In the genomic region with DNA sequence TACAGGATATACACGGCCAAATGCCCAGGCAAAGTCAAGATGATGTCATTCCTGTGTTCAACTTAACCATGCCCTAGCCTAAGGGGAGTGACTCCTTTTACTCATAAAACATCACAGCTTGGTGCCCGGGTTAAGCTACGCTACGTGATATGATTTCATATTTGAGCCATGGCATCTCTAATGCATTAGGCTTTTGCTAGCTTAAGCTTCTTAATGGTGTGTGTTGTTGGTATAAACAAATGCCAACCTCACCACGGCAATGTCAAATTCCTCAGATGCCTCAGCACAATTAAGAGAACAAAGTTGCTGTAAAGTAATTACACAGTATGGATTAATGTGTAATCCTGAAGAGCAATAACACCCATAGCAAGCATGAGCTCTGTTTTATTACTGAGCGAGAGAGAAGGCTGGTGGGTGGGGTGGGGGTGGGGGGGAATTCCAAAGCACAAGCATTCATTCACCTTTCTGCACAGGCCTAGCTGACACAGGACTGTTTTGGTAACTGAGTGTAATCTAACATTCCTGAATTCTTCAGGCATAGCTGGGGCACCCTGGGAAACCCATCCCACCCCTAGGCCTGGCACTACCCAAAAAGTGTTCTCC, we compare ENCODE assay signal across 13 cellular contexts. TPM values are rescaled to one million over a fixed set of nuclear protein-coding genes. Genes with fewer than 3 reads are reported as not detected.
DNase-seq lines count a peak whose midpoint lies in the region; ATAC-seq and TF ChIP-seq lines count a peak whose summit lies in the region.
"Had no signal": no experiment of that assay in that cellular context is flagged by ENCODE, and none has a peak within 500 bp of the region (broad histone marks: within the 10 kb centered on the region; RNA-seq: fewer than 3 reads in every experiment).

No MANE protein-coding gene starts in this region.

- H3K36me3 ChIP-seq in colonic mucosa (no peaks in the 10 kb centered on the region), lower lobe of right lung (no peaks in the 10 kb centered on the region)
- H3K36me3 ChIP-seq: prostate gland, tibial artery had no signal

- H3K27ac ChIP-seq in colonic mucosa (peak overlapping the region; percentile 59), lower lobe of right lung (no peak overlapping the region)
- H3K27ac ChIP-seq: prostate gland, tibial artery had no signal

- peak overlapping the region in 1 of 2 donors; percentile 51 for H3K9ac ChIP-seq in colonic mucosa (ENCODE audit: low read depth in 2 of 2, low read length in 2 of 2)

- H3K9me3 ChIP-seq in colonic mucosa (no peaks in the 10 kb centered on the region), lower lobe of right lung (no peaks in the 10 kb centered on the region)
- H3K9me3 ChIP-seq: prostate gland, tibial artery had no signal

- intact Hi-C loops in colonic mucosa (cut with DNase I): loop anchor here (2.0 kb wide), 1 partner anchor 40 kb away; no protein-coding TSS in a partner anchor
- intact Hi-C loops in lower lobe of right lung (cut with DNase I): no loop called here

- TF ChIP-seq CTCF in colonic mucosa (IDR thresholded peaks at IDR 0.05) (no peak), lower lobe of right lung (IDR thresholded peaks at IDR 0.05) (no peak)

- DNase-seq in ACHN (peak; percentile 10), M059J (ENCODE audit: low read depth) (peak; percentile 93), colonic mucosa (peak; percentile 50), lower lobe of right lung (no peak), GF-D8 (lab: John Stamatoyannopoulos, UW) (no peak), NCI-H748 treated with DMSO at 0.1 percent for 48 hours (lab: John Stamatoyannopoulos, UW) (no peak)
- DNase-seq: activated CD4-positive, alpha-beta T cell treated with anti-CD3 and anti-CD28 coated beads for 4 hours; NCI-H2081; tibial artery had no signal

- in situ Hi-C loops in ACHN (cut with HindIII; ENCODE audit: low pct_ligation_motif_present, low pct_unique_long_range_greater_than_20kb, low sequenced_read_pairs): no loop called here

- H3K27me3 ChIP-seq in colonic mucosa (no peaks in the 10 kb centered on the region), lower lobe of right lung (ENCODE audit: low read depth) (no peaks in the 10 kb centered on the region)
- H3K27me3 ChIP-seq: tibial artery had no signal

- ATAC-seq in lower lobe of right lung (peak; percentile 66 to 78), HG02678 (IDR thresholded peaks at IDR 0.05; ENCODE audit: unreplicated experiment) (no peak), GM21447 (IDR thresholded peaks at IDR 0.05; ENCODE audit: unreplicated experiment) (no peak)
- ATAC-seq: activated naive CD4-positive, alpha-beta T cell treated with anti-CD3 and anti-CD28 coated beads, Interleukin-2, amount 50 U/mL, for 72 hours had no signal

- H3K4me3 ChIP-seq in colonic mucosa (no peak overlapping the region), lower lobe of right lung (no peak overlapping the region)
- H3K4me3 ChIP-seq: prostate gland, tibial artery had no signal

- H3K4me1 ChIP-seq in colonic mucosa: no peaks in the 10 kb centered on the region
- no peaks in the 10 kb centered on the region for H3K4me1 ChIP-seq in lower lobe of right lung
- H3K4me1 ChIP-seq: prostate gland, tibial artery had no signal

RNA-seq across cellular contexts. Expression of a gene that starts 44.7 kb away (rescaled TPM):
- total RNA-seq in M059J (2014; rRNA removed; shearing (Covaris generic)): 9.9 and 19.4 TPM in 2 replicates
- 10 to 100 TPM; 13.1 to 31.5 TPM for total RNA-seq in colonic mucosa
- 9.5 TPM for total RNA-seq in lower lobe of right lung

Comparison
In these comparisons a context has a peak if more than half of its experiments do, and no peak if none do; other contexts are left out.
1. DNase-seq: peak in ACHN (single experiment), M059J (single experiment) and colonic mucosa (single experiment); none in lower lobe of right lung (single experiment), GF-D8 (single experiment) and NCI-H748 treated with DMSO at 0.1 percent for 48 hours (single experiment).
2. ATAC-seq: peak in lower lobe of right lung (2 of 2); none in HG02678 (single experiment) and GM21447 (single experiment).